Comparison of ENCODE assay signal across 9 cellular contexts in the genomic region with DNA sequence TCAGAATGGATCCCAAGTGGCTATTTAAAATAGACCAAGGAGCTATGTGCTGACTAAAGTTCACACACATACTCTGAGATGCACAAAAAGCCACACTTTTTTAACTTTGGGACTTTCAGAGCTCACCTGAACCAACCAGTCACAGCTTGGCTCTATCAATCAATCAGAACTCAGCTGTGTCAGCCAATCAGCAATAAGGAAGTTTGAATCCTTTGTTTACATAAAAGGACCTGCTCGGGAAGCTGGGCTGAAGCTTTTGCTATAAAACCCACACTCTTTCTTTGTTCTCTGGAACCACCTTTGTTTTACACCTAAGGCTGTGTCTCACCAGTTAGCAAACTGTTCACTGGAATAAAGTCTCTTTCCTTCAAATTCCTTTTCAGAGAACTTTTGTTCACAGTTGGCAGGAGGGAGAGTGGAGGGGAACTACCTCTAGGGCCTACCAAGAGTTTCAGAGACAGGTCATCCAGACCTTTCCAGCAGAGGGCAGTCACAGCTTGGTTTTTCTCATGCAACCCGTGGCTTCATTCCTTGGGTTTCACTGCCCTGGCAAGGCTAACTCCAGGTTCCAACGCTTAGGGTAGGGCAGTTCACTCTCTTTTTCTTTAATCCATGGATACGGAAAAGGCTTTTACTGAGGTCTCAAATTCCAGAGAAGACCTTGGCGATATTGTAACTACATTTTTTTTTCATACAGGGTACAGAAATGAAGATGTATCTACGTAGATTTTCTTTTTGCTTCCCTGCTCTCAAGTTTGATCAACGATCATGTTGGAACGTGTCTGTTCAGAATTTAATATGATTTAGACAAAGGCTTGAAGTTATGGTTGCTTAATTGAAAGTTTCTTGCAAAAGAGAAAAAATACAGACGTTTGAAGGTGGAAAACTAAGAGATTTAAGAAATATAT.
DNase-seq lines count a peak whose midpoint lies in the region; ATAC-seq, FAIRE-seq and TF ChIP-seq lines count a peak whose summit lies in the region.
"Had no signal": no experiment of that assay in that cellular context is flagged by ENCODE, and none has a peak within 500 bp of the region (broad histone marks: within the 10 kb centered on the region; RNA-seq: fewer than 3 reads in every experiment).

No MANE protein-coding gene starts in this region.

- no peaks in the 10 kb centered on the region for H3K4me1 Mint-ChIP-seq in GM23338

- H3K27ac ChIP-seq in GM23338 (ENCODE audit: low read depth) (no peak overlapping the region), SJCRH30 (no peak overlapping the region), osteoblast (ENCODE audit: low read depth, low read length) (no peak overlapping the region), thyroid gland (peak overlapping the region in 1 of 3 donors; percentile 40)
- H3K27ac ChIP-seq: skin epidermis had no signal

- TF ChIP-seq CTCF in GM23338 (conservative IDR thresholded peaks at IDR 0.05; ENCODE audit: low read depth in 2 of 2) (peak; percentile 88 to 96), osteoblast (IDR thresholded peaks at IDR 0.05; ENCODE audit: extremely low read depth, low read depth, low read length) (peak; percentile 81), thyroid gland (IDR thresholded peaks at IDR 0.05) (peak; percentile 45 to 88 (median 66))

- H3K4me3 Mint-ChIP-seq in GM23338 = no peak overlapping the region

- H3K27me3 ChIP-seq in GM23338 (ENCODE audit: insufficient read depth) = no peaks in the 10 kb centered on the region
- no peaks in the 10 kb centered on the region for H3K27me3 ChIP-seq in SJCRH30
- H3K27me3 ChIP-seq in osteoblast (ENCODE audit: insufficient read depth, low read length) = no peaks in the 10 kb centered on the region
- no peaks in the 10 kb centered on the region for H3K27me3 ChIP-seq in thyroid gland

- H3K36me3 ChIP-seq in GM23338 (ENCODE audit: insufficient read depth) (no peaks in the 10 kb centered on the region), SJCRH30 (no peaks in the 10 kb centered on the region), osteoblast (ENCODE audit: insufficient read depth, low read length) (no peaks in the 10 kb centered on the region), thyroid gland (no peaks in the 10 kb centered on the region)

- whole genome bisulfite sequencing in thyroid gland, 2 donors = 43 to 48% methylated on average over 9 of the region's 9 CpGs

- H3K4me3 ChIP-seq in GM23338 = no peak overlapping the region
- peak overlapping the region; percentile 14; the same call in 1 of the 2 replicates for H3K4me3 ChIP-seq in SJCRH30
- peak overlapping the region; percentile 14 for H3K4me3 ChIP-seq in osteoblast (ENCODE audit: insufficient read depth, low read length)
- H3K4me3 ChIP-seq in thyroid gland (replicated peaks in 1 of 3) = no peak overlapping the region
- H3K4me3 ChIP-seq: skin epidermis had no signal

- H3K4me2 ChIP-seq in GM23338 (no peak overlapping the region), osteoblast (ENCODE audit: insufficient read depth, low read length) (peak overlapping the region; percentile 53)

- DNase-seq in EL (peak; percentile 59), GM23338 (ENCODE audit: low spot score) (peak; percentile 95), M059J (ENCODE audit: low read depth) (peak; percentile 73), SJCRH30 (peak; percentile 77 to 93), frontal cortex (ENCODE audit: low spot score in 2 of 2) (peak; percentile 15 to 49), osteoblast (ENCODE audit: insufficient read length, low spot score, missing footprints) (peak; percentile 50), thyroid gland (peak; percentile 88 to 89)
- DNase-seq in activated naive CD4-positive, alpha-beta T cell treated with Interleukin-2 at 50 U/mL for 16 hours = peak; percentile 77

- no peak for FAIRE-seq in frontal cortex (lab: Jason Lieb, UNC)

- H3K36me3 Mint-ChIP-seq in GM23338 (ENCODE audit: low read depth) = no peaks in the 10 kb centered on the region

- no peaks in the 10 kb centered on the region for H3K79me2 ChIP-seq in GM23338 (replicated peaks; ENCODE audit: insufficient read depth)
- H3K79me2 ChIP-seq in osteoblast (ENCODE audit: insufficient read depth, low read length) = no peaks in the 10 kb centered on the region

- no peak overlapping the region for H3K27ac Mint-ChIP-seq in GM23338

- H2AFZ ChIP-seq in GM23338 (peak overlapping the region; percentile 21; the same call in 1 of the 2 replicates), osteoblast (ENCODE audit: low read length) (peak overlapping the region; percentile 53)

- intact Hi-C loops in thyroid gland (cut with DNase I) = loop anchor here (5.0 kb wide), 1 partner anchor 205 kb away; no protein-coding TSS in a partner anchor

- no peak for TF ChIP-seq POLR2A in thyroid gland (IDR thresholded peaks at IDR 0.05)

- no peaks in the 10 kb centered on the region for H3K4me1 ChIP-seq in GM23338 (ENCODE audit: insufficient read depth)
- no peaks in the 10 kb centered on the region; the same call in 1 of the 2 replicates for H3K4me1 ChIP-seq in SJCRH30
- no peaks in the 10 kb centered on the region for H3K4me1 ChIP-seq in osteoblast (ENCODE audit: insufficient read depth, low read length)
- peaks cover 0 to 10% of the 10 kb centered on the region in 2 donors for H3K4me1 ChIP-seq in thyroid gland

- H3F3A ChIP-seq in GM23338 (replicated peaks; ENCODE audit: low read depth) = no peaks in the 10 kb centered on the region

- H3K9me3 ChIP-seq in SJCRH30 (replicated peaks) = no peaks in the 10 kb centered on the region
- no peaks in the 10 kb centered on the region for H3K9me3 ChIP-seq in osteoblast (ENCODE audit: low read depth, low read length)
- no peaks in the 10 kb centered on the region for H3K9me3 ChIP-seq in thyroid gland

- H4K20me1 ChIP-seq in GM23338 (replicated peaks; ENCODE audit: insufficient read depth) = no peaks in the 10 kb centered on the region
- no peaks in the 10 kb centered on the region for H4K20me1 ChIP-seq in osteoblast (ENCODE audit: insufficient read depth, low read length)

- no peaks in the 10 kb centered on the region for H3K27me3 Mint-ChIP-seq in GM23338 (ENCODE audit: insufficient read depth, low read depth, poor library complexity)

- no peaks in the 10 kb centered on the region; the same call in 2 of the 3 replicates for H3K9me3 Mint-ChIP-seq in GM23338

- no peaks in the 10 kb centered on the region for H3K9me2 ChIP-seq in GM23338 (ENCODE audit: insufficient read depth)

- peak; percentile 100 for ATAC-seq in GM23338

TF ChIP-seq in GM23338, 12 proteins besides CTCF, POLR2A, EP300 and RAD21 (continues in another document):
- no peak for TF ChIP-seq EZH2 (IDR thresholded peaks at IDR 0.05; ENCODE audit: low read depth, unreplicated experiment)
- no peak for TF ChIP-seq POLR2AphosphoS5 (IDR thresholded peaks at IDR 0.05; ENCODE audit: low read depth)
- no peak for TF ChIP-seq CREB1 (CRISPR knock-in tag; IDR thresholded peaks at IDR 0.05; ENCODE audit: low read depth)
- TF ChIP-seq, protein P1, sequence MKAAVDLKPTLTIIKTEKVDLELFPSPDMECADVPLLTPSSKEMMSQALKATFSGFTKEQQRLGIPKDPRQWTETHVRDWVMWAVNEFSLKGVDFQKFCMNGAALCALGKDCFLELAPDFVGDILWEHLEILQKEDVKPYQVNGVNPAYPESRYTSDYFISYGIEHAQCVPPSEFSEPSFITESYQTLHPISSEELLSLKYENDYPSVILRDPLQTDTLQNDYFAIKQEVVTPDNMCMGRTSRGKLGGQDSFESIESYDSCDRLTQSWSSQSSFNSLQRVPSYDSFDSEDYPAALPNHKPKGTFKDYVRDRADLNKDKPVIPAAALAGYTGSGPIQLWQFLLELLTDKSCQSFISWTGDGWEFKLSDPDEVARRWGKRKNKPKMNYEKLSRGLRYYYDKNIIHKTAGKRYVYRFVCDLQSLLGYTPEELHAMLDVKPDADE (IDR thresholded peaks at IDR 0.05) = no peak
- TF ChIP-seq EZH2phosphoT487 (IDR thresholded peaks at IDR 0.05; ENCODE audit: unreplicated experiment) = no peak
- TF ChIP-seq, protein P2, sequence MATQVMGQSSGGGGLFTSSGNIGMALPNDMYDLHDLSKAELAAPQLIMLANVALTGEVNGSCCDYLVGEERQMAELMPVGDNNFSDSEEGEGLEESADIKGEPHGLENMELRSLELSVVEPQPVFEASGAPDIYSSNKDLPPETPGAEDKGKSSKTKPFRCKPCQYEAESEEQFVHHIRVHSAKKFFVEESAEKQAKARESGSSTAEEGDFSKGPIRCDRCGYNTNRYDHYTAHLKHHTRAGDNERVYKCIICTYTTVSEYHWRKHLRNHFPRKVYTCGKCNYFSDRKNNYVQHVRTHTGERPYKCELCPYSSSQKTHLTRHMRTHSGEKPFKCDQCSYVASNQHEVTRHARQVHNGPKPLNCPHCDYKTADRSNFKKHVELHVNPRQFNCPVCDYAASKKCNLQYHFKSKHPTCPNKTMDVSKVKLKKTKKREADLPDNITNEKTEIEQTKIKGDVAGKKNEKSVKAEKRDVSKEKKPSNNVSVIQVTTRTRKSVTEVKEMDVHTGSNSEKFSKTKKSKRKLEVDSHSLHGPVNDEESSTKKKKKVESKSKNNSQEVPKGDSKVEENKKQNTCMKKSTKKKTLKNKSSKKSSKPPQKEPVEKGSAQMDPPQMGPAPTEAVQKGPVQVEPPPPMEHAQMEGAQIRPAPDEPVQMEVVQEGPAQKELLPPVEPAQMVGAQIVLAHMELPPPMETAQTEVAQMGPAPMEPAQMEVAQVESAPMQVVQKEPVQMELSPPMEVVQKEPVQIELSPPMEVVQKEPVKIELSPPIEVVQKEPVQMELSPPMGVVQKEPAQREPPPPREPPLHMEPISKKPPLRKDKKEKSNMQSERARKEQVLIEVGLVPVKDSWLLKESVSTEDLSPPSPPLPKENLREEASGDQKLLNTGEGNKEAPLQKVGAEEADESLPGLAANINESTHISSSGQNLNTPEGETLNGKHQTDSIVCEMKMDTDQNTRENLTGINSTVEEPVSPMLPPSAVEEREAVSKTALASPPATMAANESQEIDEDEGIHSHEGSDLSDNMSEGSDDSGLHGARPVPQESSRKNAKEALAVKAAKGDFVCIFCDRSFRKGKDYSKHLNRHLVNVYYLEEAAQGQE (IDR thresholded peaks at IDR 0.05; ENCODE audit: unreplicated experiment) = no peak
- no peak for TF ChIP-seq ZNF331 (CRISPR knock-in tag; IDR thresholded peaks at IDR 0.05; ENCODE audit: low read depth)
- TF ChIP-seq STAT1 (IDR thresholded peaks at IDR 0.05; ENCODE audit: unreplicated experiment) = no peak

Comparison
In these comparisons a context has a peak if more than half of its experiments do, and no peak if none do; other contexts are left out.
1. DNase-seq: peak in every context shown above with its lines; median percentile 95 in GM23338; 88 in thyroid gland; 85 in SJCRH30; 77 in activated naive CD4-positive, alpha-beta T cell treated with Interleukin-2 at 50 U/mL for 16 hours; 73 in M059J; 59 in EL; 50 in osteoblast; 32 in frontal cortex.
2. H3K4me3 ChIP-seq: peak in SJCRH30 (single experiment) and osteoblast (single experiment); none in GM23338 (single experiment) and thyroid gland (0 of 3).
3. Peak in every context shown above with its lines, with median percentiles within 50 percentile points of each other: CTCF ChIP-seq.